Comparison of ENCODE assay signal across 8 cellular contexts in genomic region chr5:1523480-1523792, GRCh38. TPM values are rescaled to one million over a fixed set of nuclear protein-coding genes. Genes with fewer than 3 reads are reported as not detected.
DNase-seq lines count a peak whose midpoint lies in the region; ATAC-seq lines count a peak whose summit lies in the region.

No MANE protein-coding gene starts in this region.

- no peaks in the 10 kb centered on the region for H3K9me3 Mint-ChIP-seq in activated CD8-positive, alpha-beta T cell treated with anti-CD3 and anti-CD28 coated beads, Interleukin-2, amount 10 ng/mL, durations not matched to agents 7 days and 5 days (ENCODE audit: insufficient read depth)

- H3K4me1 ChIP-seq in iPS-15b (ENCODE audit: control insufficient read depth, insufficient read depth, low read length) = peaks cover 10% of the 10 kb centered on the region
- H3K4me1 ChIP-seq in thymus (ENCODE audit: control insufficient read depth, insufficient read depth, low read length) = peaks cover 9% of the 10 kb centered on the region

- 0% methylated on average over 48 of the region's 48 CpGs for WGBS in thymus

- CTCF ChIA-PET in activated CD8-positive, alpha-beta T cell treated with anti-CD3 and anti-CD28 coated beads, Interleukin-2, amount 10 ng/mL, durations not matched to agents 7 days and 5 days (lab: Charles Lee) = interaction anchor here (1.5 kb wide), 1 partner anchor 9 kb away, joined by 4 read pairs; no protein-coding TSS in a partner anchor

- no peak overlapping the region for H3K27ac ChIP-seq in thymus (ENCODE audit: low read depth)

- H3K27me3 Mint-ChIP-seq in activated CD8-positive, alpha-beta T cell treated with anti-CD3 and anti-CD28 coated beads, Interleukin-2, amount 10 ng/mL, durations not matched to agents 7 days and 5 days (ENCODE audit: low read depth) = no peaks in the 10 kb centered on the region

- peak overlapping the region; percentile 9 for H3K9ac ChIP-seq in iPS-15b (ENCODE audit: low read depth, low read length)

- H3K36me3 ChIP-seq in iPS-15b (ENCODE audit: control insufficient read depth, insufficient read depth, low read length) = peaks cover 22% of the 10 kb centered on the region
- H3K36me3 ChIP-seq in thymus (ENCODE audit: control insufficient read depth, insufficient read depth) = peaks cover 17% of the 10 kb centered on the region

- H3K4me3 Mint-ChIP-seq in activated CD8-positive, alpha-beta T cell treated with anti-CD3 and anti-CD28 coated beads, Interleukin-2, amount 10 ng/mL, durations not matched to agents 7 days and 5 days = peak overlapping the region; percentile 63

- peaks cover 24% of the 10 kb centered on the region for H3K36me3 Mint-ChIP-seq in activated CD8-positive, alpha-beta T cell treated with anti-CD3 and anti-CD28 coated beads, Interleukin-2, amount 10 ng/mL, durations not matched to agents 7 days and 5 days (ENCODE audit: low read depth)

- H3K27me3 ChIP-seq in iPS-15b (ENCODE audit: control insufficient read depth, insufficient read depth, low read length) (no peaks in the 10 kb centered on the region), thymus (ENCODE audit: control insufficient read depth, insufficient read depth) (no peaks in the 10 kb centered on the region)

- H3K4me1 Mint-ChIP-seq in activated CD8-positive, alpha-beta T cell treated with anti-CD3 and anti-CD28 coated beads, Interleukin-2, amount 10 ng/mL, durations not matched to agents 7 days and 5 days (ENCODE audit: low read depth) = peaks cover 21% of the 10 kb centered on the region

- peak; percentile 14 for DNase-seq in Ammon's horn (ENCODE audit: low spot score)
- DNase-seq in activated CD8-positive, alpha-beta T cell treated with anti-CD3 and anti-CD28 coated beads, Interleukin-2, amount 10 ng/mL, durations not matched to agents 7 days and 5 days = no peak
- no peak for DNase-seq in AG08395 (ENCODE audit: low spot score)
- no peak for DNase-seq in LoVo (ENCODE audit: low spot score)

- peak overlapping the region; percentile 74 for H3K4me3 ChIP-seq in iPS-15b (ENCODE audit: low read depth, low read length)
- H3K4me3 ChIP-seq in thymus (ENCODE audit: low read length) = peak overlapping the region; percentile 91

- no peak overlapping the region for H3K27ac Mint-ChIP-seq in activated CD8-positive, alpha-beta T cell treated with anti-CD3 and anti-CD28 coated beads, Interleukin-2, amount 10 ng/mL, durations not matched to agents 7 days and 5 days

- ATAC-seq in GM19035 (IDR thresholded peaks at IDR 0.05; ENCODE audit: unreplicated experiment) (peak; percentile 36), HG03135 (IDR thresholded peaks at IDR 0.05; ENCODE audit: unreplicated experiment) (peak; percentile 36)
- ATAC-seq in activated CD8-positive, alpha-beta T cell treated with anti-CD3 and anti-CD28 coated beads, Interleukin-2, amount 10 ng/mL, durations not matched to agents 7 days and 5 days = peak; percentile 56

- H3K9me3 ChIP-seq in iPS-15b (ENCODE audit: control insufficient read depth, insufficient read depth, low read length) (no peaks in the 10 kb centered on the region), thymus (ENCODE audit: control insufficient read depth) (no peaks in the 10 kb centered on the region)

- POLR2A ChIA-PET in activated CD8-positive, alpha-beta T cell treated with anti-CD3 and anti-CD28 coated beads, Interleukin-2, amount 10 ng/mL, durations not matched to agents 7 days and 5 days (lab: Charles Lee) = interaction anchor here (0.6 to 1.7 kb wide), 2 partner anchors 12 to 120 kb away, joined by 3 to 12 read pairs; no protein-coding TSS in a partner anchor

RNA-seq across cellular contexts. Expression of gene LPCAT1, which starts 0.3 kb away (rescaled TPM):
- total RNA-seq in activated CD8-positive, alpha-beta T cell treated with anti-CD3 and anti-CD28 coated beads, Interleukin-2, amount 10 ng/mL, durations not matched to agents 7 days and 5 days = 10 to 100 TPM; 60.8 to 68.3 TPM
- polyA plus RNA-seq in thymus = 50.5 TPM
